Comparison of ENCODE assay signal across 1 cellular context in genomic region chr1:206503591-206504362, GRCh38.
TF ChIP-seq lines count a peak whose summit lies in the region.

No MANE protein-coding gene starts in this region.

TF ChIP-seq in SK-N-SH, 30 proteins besides CTCF, POLR2A, EP300 and RAD21 (continued from another document):
- no peak for TF ChIP-seq TAF1 (IDR thresholded peaks at IDR 0.05; ENCODE audit: borderline replicate concordance, low read depth, low read length)
- TF ChIP-seq SIN3A (IDR thresholded peaks at IDR 0.05; ENCODE audit: borderline replicate concordance, low read depth, low read length) = no peak
- TF ChIP-seq GABPA (IDR thresholded peaks at IDR 0.05; ENCODE audit: low read depth) = peak; percentile 49; the same call in 1 of the 2 replicates
- peak; percentile 24 for TF ChIP-seq ELF1 (IDR thresholded peaks at IDR 0.05)
- TF ChIP-seq FOSL2 (IDR thresholded peaks at IDR 0.05; ENCODE audit: borderline replicate concordance, low read depth) = peak; percentile 93
- no peak for TF ChIP-seq RCOR1 (IDR thresholded peaks at IDR 0.05; ENCODE audit: low read length)
- no peak for TF ChIP-seq IRF3 (IDR thresholded peaks at IDR 0.05; ENCODE audit: low read depth, low read length)
- TF ChIP-seq RXRA (IDR thresholded peaks at IDR 0.05; ENCODE audit: borderline replicate concordance, low read depth) = peak; percentile 71; the same call in 1 of the 2 replicates
- peak; percentile 93 for TF ChIP-seq JUND (IDR thresholded peaks at IDR 0.05)
- TF ChIP-seq FOXM1 (IDR thresholded peaks at IDR 0.05; ENCODE audit: low read depth) = no peak
- TF ChIP-seq CHD2 (IDR thresholded peaks at IDR 0.05; ENCODE audit: low read length, partially characterized antibody) = no peak
- peak; percentile 61; the same call in 1 of the 2 replicates for TF ChIP-seq TEAD4 (IDR thresholded peaks at IDR 0.05; ENCODE audit: borderline replicate concordance, insufficient read depth)
- peak; percentile 67; the same call in 1 of the 2 replicates for TF ChIP-seq MEF2A (IDR thresholded peaks at IDR 0.05; ENCODE audit: borderline replicate concordance, low read depth)
